ENCODE assay signal across 8 cellular contexts in genomic region chrX:20066968-20067708, GRCh38. TPM values are rescaled to one million over a fixed set of nuclear protein-coding genes. Genes with fewer than 3 reads are reported as not detected.
DNase-seq lines count a peak whose midpoint lies in the region; ATAC-seq, FAIRE-seq and TF ChIP-seq lines count a peak whose summit lies in the region.

No MANE protein-coding gene starts in this region.

- H3K27me3 ChIP-seq in endothelial cell of umbilical vein (ENCODE audit: control insufficient read depth in 2 of 2, insufficient read depth in 2 of 2, low read length in 2 of 2), result no peaks in the 10 kb centered on the region

- H3K4me1 Mint-ChIP-seq in neural crest cell, result no peaks in the 10 kb centered on the region

- FAIRE-seq in D721Med (lab: Jason Lieb, UNC) (peak; percentile 76), endothelial cell of umbilical vein (lab: Jason Lieb, UNC) (peak; percentile 73)

- CTCF ChIA-PET in endothelial cell of umbilical vein (lab: Charles Lee), result interaction anchor here (0.6 to 2.8 kb wide), 12 partner anchors 11 to 698 kb away, joined by 3 to 61 read pairs (median 5); no protein-coding TSS in a partner anchor

- POLR2A ChIA-PET in endothelial cell of umbilical vein (lab: Charles Lee), result no interaction called here

- no peak overlapping the region for H3K4me3 Mint-ChIP-seq in neural crest cell

- no peaks in the 10 kb centered on the region for H3K27me3 Mint-ChIP-seq in neural crest cell (ENCODE audit: low read depth)

- DNase-seq in D721Med (ENCODE audit: insufficient read length, low spot score) (peak; percentile 24), HuH-7 (ENCODE audit: low spot score) (peak; percentile 32), SHP77 treated with DMSO at 0.1 percent for 48 hours (lab: John Stamatoyannopoulos, UW) (peak; percentile 6), endothelial cell of umbilical vein (ENCODE audit: low read depth, low spot score) (peak; percentile 11), neural crest cell (ENCODE audit: low read depth, low spot score) (no peak)
- no peak for DNase-seq in activated CD8-positive, alpha-beta memory T cell treated with anti-CD3 and anti-CD28 coated beads for 24 hours

- TF ChIP-seq POLR2A in endothelial cell of umbilical vein (IDR thresholded peaks at IDR 0.05; ENCODE audit: low read depth, low read length), result no peak

- no peak overlapping the region for H3K27ac Mint-ChIP-seq in neural crest cell (ENCODE audit: unreplicated experiment)

- no peak overlapping the region for H3K4me3 ChIP-seq in endothelial cell of umbilical vein (replicated peaks in 1 of 3; ENCODE audit: insufficient read depth in 1 of 3, low read depth in 1 of 3, low read length in 3 of 3)

- no peak overlapping the region for H3K4me2 ChIP-seq in endothelial cell of umbilical vein (ENCODE audit: insufficient read depth, low read length)

- no peaks in the 10 kb centered on the region for H3K36me3 ChIP-seq in endothelial cell of umbilical vein (ENCODE audit: control insufficient read depth in 2 of 2, extremely low read depth in 1 of 2, insufficient read depth in 2 of 2, low read length in 2 of 2)

- intact Hi-C loops in endothelial cell of umbilical vein (cut with micrococcal nuclease), result loop anchor here (1.0 to 10.0 kb wide), 4 partner anchors 76 to 694 kb away; partner anchors contain the start of gene BCLAF3

- no peaks in the 10 kb centered on the region for H3K79me2 ChIP-seq in endothelial cell of umbilical vein (ENCODE audit: control insufficient read depth, insufficient read depth, low read length)

- BruUV-seq in endothelial cell of umbilical vein (replicated peaks; lab: Mats Ljungman, UMichigan), result no TSS peak

- no peak overlapping the region for H2AFZ ChIP-seq in endothelial cell of umbilical vein (ENCODE audit: low read depth, low read length)

- ATAC-seq in GM18873 (IDR thresholded peaks at IDR 0.05; ENCODE audit: low FRiP score, unreplicated experiment), result peak; percentile 58
- ATAC-seq in HG03135 (IDR thresholded peaks at IDR 0.05; ENCODE audit: unreplicated experiment), result no peak

- H3K9me3 ChIP-seq in endothelial cell of umbilical vein (replicated peaks; ENCODE audit: control insufficient read depth, insufficient read depth, low read length), result no peaks in the 10 kb centered on the region

- no peaks in the 10 kb centered on the region for H4K20me1 ChIP-seq in endothelial cell of umbilical vein (replicated peaks; ENCODE audit: control insufficient read depth, extremely low read depth, insufficient read depth, low read length)

- TF ChIP-seq CTCF in D721Med (IDR thresholded peaks at IDR 0.05; ENCODE audit: insufficient read depth, missing control alignments), result peak; percentile 44
- TF ChIP-seq CTCF in endothelial cell of umbilical vein (IDR thresholded peaks at IDR 0.05; ENCODE audit: extremely low read depth in 1 of 2, insufficient read depth in 1 of 2, low read depth in 1 of 2, low read length in 2 of 2), result peak in 1 of 2 donors; percentile 15
- TF ChIP-seq CTCF in neural crest cell (conservative IDR thresholded peaks at IDR 0.05), result peak; percentile 69

- H3K4me1 ChIP-seq in endothelial cell of umbilical vein (ENCODE audit: control insufficient read depth, extremely low read depth, insufficient read depth, low read length), result peaks cover 4% of the 10 kb centered on the region

- dilution Hi-C loops in endothelial cell of umbilical vein (cut with MboI; ENCODE audit: extremely low pct_ligation_motif_present, low sequenced_read_pairs), result no loop called here

- no peaks in the 10 kb centered on the region for H3K36me3 Mint-ChIP-seq in neural crest cell (ENCODE audit: low read depth)

- H3K9me1 ChIP-seq in endothelial cell of umbilical vein (replicated peaks; ENCODE audit: control insufficient read depth, extremely low read depth, insufficient read depth, low read length), result no peaks in the 10 kb centered on the region

- H3K9ac ChIP-seq in endothelial cell of umbilical vein (replicated peaks; ENCODE audit: extremely low read depth, insufficient read depth, low read length), result no peak overlapping the region

- H3K27ac ChIP-seq in endothelial cell of umbilical vein (ENCODE audit: insufficient read depth, low read depth, low read length), result no peak overlapping the region

- peaks cover 2% of the 10 kb centered on the region for H3K9me3 Mint-ChIP-seq in neural crest cell

TF ChIP-seq in endothelial cell of umbilical vein, 7 proteins besides CTCF, POLR2A, EP300 and RAD21:
- TF ChIP-seq MYC (IDR thresholded peaks at IDR 0.05; ENCODE audit: low read depth, low read length), result no peak
- TF ChIP-seq FOS (IDR thresholded peaks at IDR 0.05; ENCODE audit: borderline replicate concordance, insufficient read depth, low read length), result no peak
- no peak for TF ChIP-seq JUN (IDR thresholded peaks at IDR 0.05; ENCODE audit: borderline replicate concordance, insufficient read depth, insufficient read length, low read depth)
- TF ChIP-seq POLR2AphosphoS5 (IDR thresholded peaks at IDR 0.05; ENCODE audit: insufficient read depth, low read depth, low read length), result no peak
- TF ChIP-seq, protein P1, sequence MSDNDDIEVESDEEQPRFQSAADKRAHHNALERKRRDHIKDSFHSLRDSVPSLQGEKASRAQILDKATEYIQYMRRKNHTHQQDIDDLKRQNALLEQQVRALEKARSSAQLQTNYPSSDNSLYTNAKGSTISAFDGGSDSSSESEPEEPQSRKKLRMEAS (IDR thresholded peaks at IDR 0.05; ENCODE audit: insufficient read depth, insufficient read length), result no peak
- TF ChIP-seq EZH2 (IDR thresholded peaks at IDR 0.05; ENCODE audit: borderline replicate concordance, low read depth, low read length, severe bottlenecking), result no peak
- TF ChIP-seq GATA2 (IDR thresholded peaks at IDR 0.05; ENCODE audit: insufficient read depth, insufficient read length, low read depth, low read length), result no peak

RNA-seq across cellular contexts. Expression of gene MAP7D2, which starts 49.6 kb away (rescaled TPM):
- 0.15 and 0.18 TPM in 2 replicates for total RNA-seq in endothelial cell of umbilical vein
- 0.03 and 0.08 TPM in 2 replicates for polyA plus RNA-seq in endothelial cell of umbilical vein
- 0.07 and 0.08 TPM in 2 replicates for polyA plus RNA-seq in endothelial cell of umbilical vein (2011; cell fraction: cytosol; rRNA removed)
- 0.25 and 0.45 TPM in 2 replicates for polyA plus RNA-seq in endothelial cell of umbilical vein (2011; cell fraction: nucleus; rRNA removed)
- 0.22 and 0.46 TPM in 2 replicates for polyA plus RNA-seq in endothelial cell of umbilical vein (2012)
- not detected in 2 replicates for polyA minus RNA-seq in endothelial cell of umbilical vein
- not detected for polyA minus RNA-seq in endothelial cell of umbilical vein (2011; cell fraction: cytosol; rRNA and poly(A)+ RNA removed)
- 0.24 TPM in 1 of 2 replicates, not detected in the other for polyA minus RNA-seq in endothelial cell of umbilical vein (2011; cell fraction: nucleus; rRNA and poly(A)+ RNA removed)
- 6.5 TPM in 2 replicates for total RNA-seq in neural crest cell

Comparison
In these comparisons a context has a peak if more than half of its experiments do, and no peak if none do; other contexts are left out.
1. DNase-seq: peak in D721Med (single experiment), HuH-7 (single experiment), SHP77 treated with DMSO at 0.1 percent for 48 hours (single experiment) and endothelial cell of umbilical vein (single experiment); none in neural crest cell (single experiment) and activated CD8-positive, alpha-beta memory T cell treated with anti-CD3 and anti-CD28 coated beads for 24 hours (single experiment).